In the genomic region with DNA sequence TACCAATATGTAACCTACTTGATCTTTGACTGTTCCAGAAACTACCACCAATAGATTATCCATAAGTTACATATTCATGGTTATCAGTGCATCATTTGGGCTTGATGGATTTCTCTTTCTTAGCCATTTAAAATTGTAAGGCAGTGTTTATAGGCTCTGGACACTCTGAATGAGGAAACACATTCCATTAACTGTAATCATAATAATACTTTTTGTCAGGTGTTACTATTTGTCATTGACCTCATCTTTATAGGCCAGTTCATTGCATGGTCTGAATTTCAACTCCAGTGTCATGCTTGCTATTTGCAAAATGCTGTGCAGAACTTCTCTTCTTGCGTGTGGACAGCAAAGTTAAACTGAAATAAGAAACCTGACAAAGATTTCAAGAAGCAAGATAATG, we compare ENCODE assay signal across 16 cellular contexts.
"Had no signal": no experiment of that assay in that cellular context is flagged by ENCODE, and none has a peak within 500 bp of the region (broad histone marks: within the 10 kb centered on the region; RNA-seq: fewer than 3 reads in every experiment).

No MANE protein-coding gene starts in this region.

- H3K36me3 ChIP-seq: esophagus muscularis mucosa, gastroesophageal sphincter, neutrophil had no signal

- H3K27me3 ChIP-seq: dorsolateral prefrontal cortex, esophagus muscularis mucosa, gastroesophageal sphincter, neutrophil had no signal

- FAIRE-seq: endometrium had no signal

- H3K4me3 ChIP-seq: dorsolateral prefrontal cortex, esophagus muscularis mucosa, gastroesophageal sphincter, smooth muscle cell had no signal

- ATAC-seq: gastroesophageal sphincter; naive thymus-derived CD4-positive, alpha-beta T cell; right cardiac atrium had no signal

- DNase-seq: cortex of kidney; dorsolateral prefrontal cortex; effector memory CD4-positive, alpha-beta T cell; immature natural killer cell; kidney; naive thymus-derived CD4-positive, alpha-beta T cell; posterior cingulate gyrus; right cardiac atrium; stimulated activated CD4-positive, alpha-beta T cell treated with anti-CD3 and anti-CD28 coated beads, Interleukin-2, amount 100 ng/mL, for 48 hours; stimulated activated naive CD4-positive, alpha-beta T cell treated with Interleukin-2 at 50 U/mL for 16 hours; trophoblast cell had no signal
